In genomic region chr2:37782155-37782673, GRCh38 we compare ENCODE assay signal across 21 cellular contexts.
DNase-seq lines count a peak whose midpoint lies in the region; ATAC-seq, FAIRE-seq and TF ChIP-seq lines count a peak whose summit lies in the region.
"Had no signal": no experiment of that assay in that cellular context is flagged by ENCODE, and none has a peak within 500 bp of the region (broad histone marks: within the 10 kb centered on the region; RNA-seq: fewer than 3 reads in every experiment).

No MANE protein-coding gene starts in this region.

- peaks cover under 1% of the 10 kb centered on the region; the same call in 1 of the 2 replicates for H3K9me3 ChIP-seq in AG04450 (ENCODE audit: control insufficient read depth, insufficient read depth, low read length)
- no peaks in the 10 kb centered on the region for H3K9me3 ChIP-seq in hepatocyte (ENCODE audit: low read depth)
- H3K9me3 ChIP-seq in skeletal muscle satellite cell (replicated peaks; ENCODE audit: low read length) = no peaks in the 10 kb centered on the region
- H3K9me3 ChIP-seq: right atrium auricular region had no signal

- peak overlapping the region; percentile 63 for H3K9ac ChIP-seq in skeletal muscle satellite cell (ENCODE audit: low read depth, low read length)

- DNase-seq in AG04450 (ENCODE audit: low read depth, low spot score) (no peak), RWPE1 (ENCODE audit: low spot score) (no peak), hepatocyte (ENCODE audit: low spot score) (no peak), GM12891 (ENCODE audit: insufficient read length, low spot score) (no peak)
- no peak for DNase-seq in activated CD4-positive, alpha-beta T cell treated with anti-CD3 and anti-CD28 coated beads for 1 hour
- DNase-seq in activated naive CD4-positive, alpha-beta T cell (lab: John Stamatoyannopoulos, UW) = no peak
- DNase-seq: activated CD4-positive, alpha-beta T cell treated with anti-CD3 and anti-CD28 coated beads, Interleukin-2, amount 10 ng/mL, durations not matched to agents 24 days and 14 days; activated naive CD4-positive, alpha-beta T cell treated with anti-CD3 and anti-CD28 coated beads, Interleukin-2, amount 50 U/mL, for 16 hours; activated T-cell treated with anti-CD3 and anti-CD28 coated beads, Interleukin-2, amount 50 U/mL, for 72 hours; caudate nucleus; foreskin keratinocyte; H9; hypothalamus; KG1; nucleus accumbens; OCI-M1; substantia nigra had no signal

- no peaks in the 10 kb centered on the region for H3K9me2 ChIP-seq in hepatocyte (replicated peaks; ENCODE audit: insufficient read depth)

- TF ChIP-seq CTCF in AG04450 (IDR thresholded peaks at IDR 0.05; ENCODE audit: low read depth, low read length) (no peak), RWPE1 (conservative IDR thresholded peaks at IDR 0.05; ENCODE audit: low read depth) (no peak), hepatocyte (IDR thresholded peaks at IDR 0.05; ENCODE audit: poor library complexity) (no peak)

- WGBS in hepatocyte (ENCODE audit: low lambda C conversion rate, missing lambda C conversion rate) = 86% methylated on average over 8 of the region's 8 CpGs

- H2AFZ ChIP-seq in hepatocyte = no peak overlapping the region

- CTCF ChIA-PET in AG04450 (lab: Charles Lee) (interaction anchor here (1.2 to 2.9 kb wide), 2 partner anchors 95 to 386 kb away, joined by 5 to 14 read pairs; no protein-coding TSS in a partner anchor), RWPE1 (lab: Yijun Ruan, JAX) (no interaction called here)

- POLR2A ChIA-PET in AG04450 (lab: Yijun Ruan, JAX) (interaction anchor here (1.0 to 2.3 kb wide), 4 partner anchors 13 to 112 kb away, joined by 4 to 10 read pairs (median 6); no protein-coding TSS in a partner anchor), RWPE1 (lab: Yijun Ruan, JAX; ENCODE audit: low non-redundant PET) (no interaction called here)

- H3K4me2 ChIP-seq in hepatocyte (no peak overlapping the region), skeletal muscle satellite cell (ENCODE audit: low read length) (peak overlapping the region; percentile 55)

- no peaks in the 10 kb centered on the region for H3K79me2 ChIP-seq in hepatocyte

- H3K36me3 ChIP-seq in hepatocyte (replicated peaks; ENCODE audit: insufficient read depth, low read depth) = no peaks in the 10 kb centered on the region
- peaks cover 2% of the 10 kb centered on the region for H3K36me3 ChIP-seq in skeletal muscle satellite cell (ENCODE audit: insufficient read depth, low read length)
- H3K36me3 ChIP-seq: right atrium auricular region had no signal

- no peaks in the 10 kb centered on the region for H3K27me3 ChIP-seq in AG04450 (ENCODE audit: control insufficient read depth, insufficient read depth, low read length)
- H3K27me3 ChIP-seq in hepatocyte = no peaks in the 10 kb centered on the region
- no peaks in the 10 kb centered on the region for H3K27me3 ChIP-seq in skeletal muscle satellite cell (ENCODE audit: control insufficient read depth, insufficient read depth, low read length)
- H3K27me3 ChIP-seq: foreskin keratinocyte, right atrium auricular region had no signal

- H4K20me1 ChIP-seq in hepatocyte (ENCODE audit: insufficient read depth, poor library complexity, severe bottlenecking) = no peaks in the 10 kb centered on the region

- H3K27ac ChIP-seq in AG04450 (ENCODE audit: low read depth, low read length) (peak overlapping the region; percentile 81), RWPE1 (peak overlapping the region; percentile 66), hepatocyte (peak overlapping the region; percentile 18)
- H3K27ac ChIP-seq: epithelial cell of prostate, foreskin keratinocyte had no signal

- TF ChIP-seq POLR2A in GM12891 (IDR thresholded peaks at IDR 0.05; ENCODE audit: low read depth, low read length) = no peak

- H3K4me1 ChIP-seq in hepatocyte (ENCODE audit: insufficient read depth) (peaks cover 39% of the 10 kb centered on the region), skeletal muscle satellite cell (ENCODE audit: control insufficient read depth, insufficient read depth, low read length) (peaks cover 92% of the 10 kb centered on the region)

- no peak for ATAC-seq in HG03469 (IDR thresholded peaks at IDR 0.05; ENCODE audit: unreplicated experiment)
- ATAC-seq: activated T-cell treated with anti-CD3 and anti-CD28 coated beads, Interleukin-2, amount 50 U/mL, for 72 hours; foreskin keratinocyte had no signal

- H3K4me3 ChIP-seq in AG04450 (ENCODE audit: low read depth, low read length) (no peak overlapping the region), hepatocyte (no peak overlapping the region), skeletal muscle satellite cell (ENCODE audit: low read length) (no peak overlapping the region)
- H3K4me3 ChIP-seq: right atrium auricular region had no signal

- no peak for FAIRE-seq in GM12891 (lab: Jason Lieb, UNC)

TF ChIP-seq in GM12891, 5 proteins besides CTCF, POLR2A, EP300 and RAD21:
- TF ChIP-seq POU2F2 (IDR thresholded peaks at IDR 0.05; ENCODE audit: low read depth, low read length) (no peak), SPI1 (IDR thresholded peaks at IDR 0.05; ENCODE audit: low read depth, low read length) (no peak)

Comparison
In these comparisons a context has a peak if more than half of its experiments do, and no peak if none do; other contexts are left out.
1. H3K27ac ChIP-seq: peak in every context shown above with its lines; median percentile 81 in AG04450; 66 in RWPE1; 18 in hepatocyte.